In genomic region chr20:4247261-4247660, GRCh38 we compare ENCODE assay signal across 31 cellular contexts. TPM values are rescaled to one million over a fixed set of nuclear protein-coding genes. Genes with fewer than 3 reads are reported as not detected.
DNase-seq lines count a peak whose midpoint lies in the region; ATAC-seq and TF ChIP-seq lines count a peak whose summit lies in the region.
"Had no signal": no experiment of that assay in that cellular context is flagged by ENCODE, and none has a peak within 500 bp of the region (broad histone marks: within the 10 kb centered on the region; RNA-seq: fewer than 3 reads in every experiment).

No MANE protein-coding gene starts in this region.

- DNase-seq in Calu3 (no peak), ascending aorta (ENCODE audit: low spot score in 2 of 2) (no peak), mesothelial cell of epicardium (ENCODE audit: low spot score in 2 of 2, unreplicated experiment in 2 of 2) (no peak), thoracic aorta (ENCODE audit: low spot score) (no peak), iPS-NIHi11 (ENCODE audit: low spot score) (no peak), Karpas-422 (no peak)
- DNase-seq: activated CD4-positive, alpha-beta T cell treated with anti-CD3 and anti-CD28 coated beads for 48 hours; activated naive CD4-positive, alpha-beta T cell; activated naive CD8-positive, alpha-beta T cell treated with anti-CD3 and anti-CD28 coated beads, Interleukin-2, amount 50 U/mL, for 24 hours; activated T-cell treated with anti-CD3 and anti-CD28 coated beads, Interleukin-2, amount 50 U/mL, for 24 hours; central memory CD4-positive, alpha-beta T cell; gastrocnemius medialis; GM23248; IMR-90; kidney glomerular epithelial cell; natural killer cell; NCI-H1436 treated with DMSO at 0.1 percent for 48 hours; NCI-H2107; NCI-H446; NCI-H748 treated with DMSO at 0.1 percent for 48 hours; right cardiac atrium; stimulated activated CD4-positive, alpha-beta T cell treated with anti-CD3 and anti-CD28 coated beads, Interleukin-1b, Interleukin-23, amount 100 ng/mL, for 48 hours; stimulated activated naive CD8-positive, alpha-beta T cell treated with anti-CD3 and anti-CD28 coated beads, Interleukin-15, Interleukin-2, amounts not matched to agents 100 U/mL and 50 U/mL, for 24 hours; WERI-Rb-1 had no signal

- H3K4me2 ChIP-seq in Karpas-422 (ENCODE audit: low read depth, low read length, poor library complexity, severe bottlenecking): no peak overlapping the region

- H3K27ac ChIP-seq in ascending aorta: peak overlapping the region; percentile 54 to 56
- peak overlapping the region; percentile 39 to 76 for H3K27ac ChIP-seq in thoracic aorta
- no peak overlapping the region for H3K27ac ChIP-seq in Karpas-422 (ENCODE audit: low read length)
- H3K27ac ChIP-seq: esophagus muscularis mucosa, GM23248, WERI-Rb-1 had no signal

- H3K36me3 Mint-ChIP-seq in Calu3 (ENCODE audit: insufficient read depth, unreplicated experiment) (peaks cover 6% of the 10 kb centered on the region), mesothelial cell of epicardium (no peaks in the 10 kb centered on the region)
- H3K36me3 Mint-ChIP-seq: natural killer cell had no signal

- H3K79me2 ChIP-seq in Karpas-422 (ENCODE audit: low read length): no peaks in the 10 kb centered on the region

- H3K27me3 Mint-ChIP-seq in Calu3 (ENCODE audit: unreplicated experiment) (peaks cover 87% of the 10 kb centered on the region), mesothelial cell of epicardium (ENCODE audit: low read depth) (peaks cover 92% of the 10 kb centered on the region)

- TF ChIP-seq CTCF in Calu3 (IDR thresholded peaks at IDR 0.05; ENCODE audit: unreplicated experiment): no peak
- no peak for TF ChIP-seq CTCF in ascending aorta (IDR thresholded peaks at IDR 0.05)
- TF ChIP-seq CTCF in mesothelial cell of epicardium (IDR thresholded peaks at IDR 0.05; ENCODE audit: unreplicated experiment): no peak
- TF ChIP-seq CTCF in thoracic aorta (IDR thresholded peaks at IDR 0.05): no peak

- H3K9ac ChIP-seq in Karpas-422 (ENCODE audit: low read length): no peak overlapping the region
- H3K9ac ChIP-seq: GM23248 had no signal

- ATAC-seq in thoracic aorta (ENCODE audit: insufficient number of reproducible peaks, low FRiP score, low read depth): no peak
- no peak for ATAC-seq in HG03378 (IDR thresholded peaks at IDR 0.05; ENCODE audit: unreplicated experiment)
- ATAC-seq: activated naive CD8-positive, alpha-beta T cell treated with anti-CD3 and anti-CD28 coated beads, Interleukin-2, amount 50 U/mL, for 24 hours; gastrocnemius medialis; natural killer cell; right cardiac atrium; stimulated activated naive CD8-positive, alpha-beta T cell treated with anti-CD3 and anti-CD28 coated beads, Interleukin-15, Interleukin-2, amounts not matched to agents 100 U/mL and 50 U/mL, for 24 hours had no signal

- H3K4me1 ChIP-seq in ascending aorta: peaks cover 3 to 8% of the 10 kb centered on the region in 2 donors
- H3K4me1 ChIP-seq in thoracic aorta (ENCODE audit: control insufficient read depth in 1 of 2, low read depth in 2 of 2): peaks cover 6 to 54% of the 10 kb centered on the region in 2 donors
- H3K4me1 ChIP-seq in Karpas-422 (ENCODE audit: low read length): no peaks in the 10 kb centered on the region
- H3K4me1 ChIP-seq: gastrocnemius medialis had no signal

- H3K27me3 ChIP-seq in ascending aorta (no peaks in the 10 kb centered on the region), thoracic aorta (replicated peaks; ENCODE audit: insufficient read depth) (no peaks in the 10 kb centered on the region), Karpas-422 (ENCODE audit: low read length) (no peaks in the 10 kb centered on the region)

- H3K4me1 Mint-ChIP-seq in Calu3 (ENCODE audit: low read depth, unreplicated experiment): peaks cover 18% of the 10 kb centered on the region
- H3K4me1 Mint-ChIP-seq in mesothelial cell of epicardium: peaks cover 5% of the 10 kb centered on the region

- BruUV-seq in Calu3 (replicated peaks; lab: Mats Ljungman, UMichigan): no TSS peak

- H3K4me3 ChIP-seq in ascending aorta (no peak overlapping the region), thoracic aorta (peak overlapping the region; percentile 62), Karpas-422 (ENCODE audit: low read length) (no peak overlapping the region)
- H3K4me3 ChIP-seq: esophagus muscularis mucosa, gastrocnemius medialis, GM23248, lung had no signal

- H3K9me2 ChIP-seq in Karpas-422 (replicated peaks; ENCODE audit: insufficient read depth, low read length): no peaks in the 10 kb centered on the region

- H3K27ac Mint-ChIP-seq in Calu3 (ENCODE audit: unreplicated experiment) (no peak overlapping the region), mesothelial cell of epicardium (no peak overlapping the region)
- H3K27ac Mint-ChIP-seq: activated naive CD8-positive, alpha-beta T cell treated with anti-CD3 and anti-CD28 coated beads, Interleukin-2, amount 50 U/mL, for 24 hours; activated T-cell treated with anti-CD3 and anti-CD28 coated beads, Interleukin-2, amount 50 U/mL, for 24 hours; CD14-positive monocyte; dendritic cell treated with granulocyte-macrophage colony-stimulating factor and Interleukin-4, amounts not matched to agents 40 ng/mL and 50 ng/mL, for 4 days; natural killer cell had no signal

- no peaks in the 10 kb centered on the region for H3K9me3 Mint-ChIP-seq in Calu3 (ENCODE audit: low read depth, unreplicated experiment)
- no peaks in the 10 kb centered on the region for H3K9me3 Mint-ChIP-seq in mesothelial cell of epicardium
- H3K9me3 Mint-ChIP-seq: activated naive CD8-positive, alpha-beta T cell treated with anti-CD3 and anti-CD28 coated beads, Interleukin-2, amount 50 U/mL, for 24 hours; activated T-cell treated with anti-CD3 and anti-CD28 coated beads, Interleukin-2, amount 50 U/mL, for 24 hours; dendritic cell treated with granulocyte-macrophage colony-stimulating factor and Interleukin-4, amounts not matched to agents 40 ng/mL and 50 ng/mL, for 4 days; natural killer cell had no signal

- CTCF ChIA-PET in Calu3 (lab: Charles Lee): no interaction called here

- intact Hi-C loops in Calu3 (cut with micrococcal nuclease; ENCODE audit: unreplicated experiment) (no loop called here), ascending aorta (cut with DNase I) (no loop called here)

- no peaks in the 10 kb centered on the region for H3K36me3 ChIP-seq in ascending aorta
- H3K36me3 ChIP-seq in thoracic aorta: no peaks in the 10 kb centered on the region
- H3K36me3 ChIP-seq in Karpas-422 (ENCODE audit: insufficient read depth, low read length): no peaks in the 10 kb centered on the region
- H3K36me3 ChIP-seq: esophagus muscularis mucosa, gastrocnemius medialis, WERI-Rb-1 had no signal

- H2AFZ ChIP-seq in Karpas-422 (ENCODE audit: low read length): no peak overlapping the region
- H2AFZ ChIP-seq: GM23248 had no signal

- H3K4me3 Mint-ChIP-seq in Calu3 (ENCODE audit: low read depth, unreplicated experiment) (peak overlapping the region; percentile 31), mesothelial cell of epicardium (peak overlapping the region; percentile 54)
- H3K4me3 Mint-ChIP-seq: activated naive CD8-positive, alpha-beta T cell treated with anti-CD3 and anti-CD28 coated beads, Interleukin-2, amount 50 U/mL, for 24 hours; activated T-cell treated with anti-CD3 and anti-CD28 coated beads, Interleukin-2, amount 50 U/mL, for 24 hours; dendritic cell treated with granulocyte-macrophage colony-stimulating factor and Interleukin-4, amounts not matched to agents 40 ng/mL and 50 ng/mL, for 4 days; natural killer cell had no signal

- no peaks in the 10 kb centered on the region for H4K20me1 ChIP-seq in Karpas-422 (ENCODE audit: insufficient read depth, low read depth, low read length)

- H3K9me3 ChIP-seq in ascending aorta (no peaks in the 10 kb centered on the region), thoracic aorta (no peaks in the 10 kb centered on the region), Karpas-422 (ENCODE audit: low read length) (no peaks in the 10 kb centered on the region)
- H3K9me3 ChIP-seq: esophagus muscularis mucosa, gastrocnemius medialis had no signal

RNA-seq across cellular contexts. Expression of gene ADRA1D, which starts 1.8 kb away (rescaled TPM):
- total RNA-seq in Calu3 (2022): not detected in 2 replicates
- total RNA-seq in ascending aorta: 9.4 TPM
- not detected in 3 replicates for total RNA-seq in mesothelial cell of epicardium
- total RNA-seq in thoracic aorta: 1 to 10 TPM; 8.3 to 9.7 TPM
- total RNA-seq in Karpas-422 (2014; rRNA removed; shearing (Covaris generic); ENCODE audit: low replicate concordance): not detected in 2 replicates
- total RNA-seq: activated CD8-positive, alpha-beta memory T cell treated with anti-CD3 and anti-CD28 coated beads for 36 hours; mononuclear cell; natural killer cell had no signal
